Comparison of ENCODE assay signal across 9 cellular contexts in the genomic region with DNA sequence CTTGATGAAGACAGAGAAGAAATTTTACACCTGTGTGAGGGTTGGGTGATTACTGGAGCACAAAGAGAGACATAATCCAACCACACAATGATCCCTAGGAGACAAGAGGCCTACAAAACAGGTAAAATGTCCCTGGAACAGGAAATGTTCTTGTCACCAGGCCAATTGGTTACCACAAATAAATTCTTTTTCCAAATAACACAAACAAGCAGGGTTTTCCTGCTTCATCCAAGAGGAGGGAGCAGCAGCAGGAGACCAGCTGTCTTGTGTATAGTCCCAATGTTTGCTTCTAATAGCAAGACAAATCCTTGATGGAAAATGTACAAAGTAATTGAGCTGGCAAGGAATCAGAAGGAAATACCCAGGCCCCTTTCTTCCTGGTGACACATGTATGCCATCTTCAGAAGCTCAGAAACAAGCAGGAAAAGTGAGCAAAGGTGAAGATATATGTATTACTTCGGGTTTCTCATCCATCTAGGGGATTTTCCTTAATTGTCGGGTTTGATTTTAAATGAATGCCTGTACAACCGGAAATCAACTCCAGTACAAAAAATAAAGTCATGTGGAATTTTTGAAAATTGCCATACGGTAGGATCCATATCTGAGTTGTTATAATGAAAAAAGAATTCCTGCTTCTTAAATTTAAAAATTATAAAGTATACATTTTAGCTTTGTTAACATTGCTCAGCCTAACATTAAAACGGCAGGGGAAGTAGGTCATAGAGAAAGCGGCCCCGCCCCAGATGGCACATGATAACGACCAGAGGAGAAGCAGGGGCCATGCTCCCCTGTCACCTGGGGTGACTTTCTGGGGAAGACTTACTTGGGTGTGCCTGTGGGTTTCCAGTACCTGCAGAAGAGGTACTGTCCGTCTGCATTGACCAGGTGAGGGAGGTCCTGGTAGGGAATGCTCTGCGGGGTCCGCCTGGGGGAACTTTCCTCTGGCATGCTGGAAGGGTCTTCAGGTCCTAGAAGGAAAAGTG. TPM values are rescaled to one million over a fixed set of nuclear protein-coding genes. Genes with fewer than 3 reads are reported as not detected.
DNase-seq lines count a peak whose midpoint lies in the region; ATAC-seq and TF ChIP-seq lines count a peak whose summit lies in the region.
"Had no signal": no experiment of that assay in that cellular context is flagged by ENCODE, and none has a peak within 500 bp of the region (broad histone marks: within the 10 kb centered on the region; RNA-seq: fewer than 3 reads in every experiment).

No MANE protein-coding gene starts in this region.

- H3K27me3 ChIP-seq in CD8-positive, alpha-beta T cell (ENCODE audit: insufficient read depth, low read length), result peaks cover 6% of the 10 kb centered on the region
- no peaks in the 10 kb centered on the region for H3K27me3 ChIP-seq in transverse colon

- no peaks in the 10 kb centered on the region for H3K36me3 Mint-ChIP-seq in CD8-positive, alpha-beta T cell
- H3K36me3 Mint-ChIP-seq in activated T-helper 2 cell treated with anti-CD3 and anti-CD28 coated beads, Interferon-gamma antibody, Interleukin-2, Interleukin-4, amounts not matched to agents 10 μg/mL and 5 μg/mL and 100 μg/mL, durations not matched to agents 14 hours and 24 hours and 36 hours (ENCODE audit: low read depth), result peaks cover 4% of the 10 kb centered on the region

- CTCF ChIA-PET in CD8-positive, alpha-beta T cell (lab: Charles Lee), result interaction anchor here (1.1 kb wide), 1 partner anchor 11 kb away, joined by 3 read pairs; no protein-coding TSS in a partner anchor

- no peaks in the 10 kb centered on the region for H3K9me3 ChIP-seq in CD8-positive, alpha-beta T cell (ENCODE audit: low read length)
- no peaks in the 10 kb centered on the region for H3K9me3 ChIP-seq in transverse colon

- no peak for TF ChIP-seq CTCF in CD8-positive, alpha-beta T cell (IDR thresholded peaks at IDR 0.05)
- TF ChIP-seq CTCF in HFF-Myc (IDR thresholded peaks at IDR 0.05; ENCODE audit: low read depth, low read length, missing control alignments) (no peak), transverse colon (IDR thresholded peaks at IDR 0.05) (no peak)

- H3K36me3 ChIP-seq in CD8-positive, alpha-beta T cell (ENCODE audit: insufficient read depth, low read length), result no peaks in the 10 kb centered on the region
- H3K36me3 ChIP-seq in transverse colon, result no peaks in the 10 kb centered on the region

- no peak for TF ChIP-seq EP300 in transverse colon (IDR thresholded peaks at IDR 0.05; ENCODE audit: low read depth)

- H3K27ac Mint-ChIP-seq in CD8-positive, alpha-beta T cell, result no peak overlapping the region
- no peak overlapping the region for H3K27ac Mint-ChIP-seq in activated T-helper 2 cell treated with anti-CD3 and anti-CD28 coated beads, Interferon-gamma antibody, Interleukin-2, Interleukin-4, amounts not matched to agents 10 μg/mL and 5 μg/mL and 100 μg/mL, durations not matched to agents 14 hours and 24 hours and 36 hours

- in situ Hi-C loops in transverse colon (cut with MboI; ENCODE audit: low pct_ligation_motif_present in 1 of 4, low pct_unique_long_range_greater_than_20kb in 1 of 4, low sequenced_read_pairs in 3 of 4), result no loop called here

- 12 to 22% methylated on average over 5 to 11 of the region's 11 CpGs for WGBS in transverse colon (ENCODE audit: low coverage in 1 of 2), 2 donors

- intact Hi-C loops in CD8-positive, alpha-beta T cell (cut with DNase I, micrococcal nuclease), result no loop called here
- intact Hi-C loops in activated T-helper 2 cell treated with anti-CD3 and anti-CD28 coated beads, Interferon-gamma antibody, Interleukin-2, Interleukin-4, amounts not matched to agents 10 μg/mL and 5 μg/mL and 100 μg/mL, durations not matched to agents 14 hours and 24 hours and 36 hours (cut with micrococcal nuclease), result loop anchor here (5.0 kb wide), 1 partner anchor 69 kb away; no protein-coding TSS in a partner anchor
- intact Hi-C loops in transverse colon (cut with DNase I; ENCODE audit: low total_unique reads), result loop anchor here (5.0 kb wide), 1 partner anchor 129 kb away; no protein-coding TSS in a partner anchor

- peaks cover 40% of the 10 kb centered on the region for H3K27me3 Mint-ChIP-seq in CD8-positive, alpha-beta T cell (ENCODE audit: low read depth)
- peaks cover 41% of the 10 kb centered on the region for H3K27me3 Mint-ChIP-seq in activated T-helper 2 cell treated with anti-CD3 and anti-CD28 coated beads, Interferon-gamma antibody, Interleukin-2, Interleukin-4, amounts not matched to agents 10 μg/mL and 5 μg/mL and 100 μg/mL, durations not matched to agents 14 hours and 24 hours and 36 hours (ENCODE audit: low read depth)

- peak in 1 of 7 experiments; percentile 42 for DNase-seq in CD8-positive, alpha-beta T cell
- DNase-seq in HFF-Myc (ENCODE audit: extremely low read depth, low read depth) (peak; percentile 61), kidney tubule cell (ENCODE audit: low spot score) (peak; percentile 89), transverse colon (peak; percentile 80), T-helper 1 cell (no peak)
- DNase-seq in activated T-helper 2 cell treated with anti-CD3 and anti-CD28 coated beads, Interferon-gamma antibody, Interleukin-2, Interleukin-4, amounts not matched to agents 10 μg/mL and 5 μg/mL and 100 μg/mL, durations not matched to agents 14 hours and 24 hours and 36 hours (ENCODE audit: low spot score), result no peak
- DNase-seq in stimulated activated CD4-positive, alpha-beta T cell treated with anti-CD3 and anti-CD28 coated beads, Interleukin-4, amount 100 ng/mL, for 4 hours, result no peak

- no peak for ATAC-seq in CD8-positive, alpha-beta T cell
- no peak for ATAC-seq in HG02642 (IDR thresholded peaks at IDR 0.05; ENCODE audit: poor library complexity, unreplicated experiment)

- peaks cover 17% of the 10 kb centered on the region for H3K4me1 Mint-ChIP-seq in CD8-positive, alpha-beta T cell (ENCODE audit: low read depth)
- peaks cover 31% of the 10 kb centered on the region for H3K4me1 Mint-ChIP-seq in activated T-helper 2 cell treated with anti-CD3 and anti-CD28 coated beads, Interferon-gamma antibody, Interleukin-2, Interleukin-4, amounts not matched to agents 10 μg/mL and 5 μg/mL and 100 μg/mL, durations not matched to agents 14 hours and 24 hours and 36 hours (ENCODE audit: low read depth)
- H3K4me1 Mint-ChIP-seq: central memory CD8-positive, alpha-beta T cell had no signal

- POLR2A ChIA-PET in CD8-positive, alpha-beta T cell (lab: Charles Lee), result no interaction called here

- no peak overlapping the region for H3K27ac ChIP-seq in CD8-positive, alpha-beta T cell (ENCODE audit: low read depth, low read length)
- peak overlapping the region; percentile 93 to 94 (median 94) for H3K27ac ChIP-seq in transverse colon

- H3K4me3 ChIP-seq in CD8-positive, alpha-beta T cell (ENCODE audit: low read depth, low read length), result no peak overlapping the region
- peak overlapping the region; percentile 80 for H3K4me3 ChIP-seq in HFF-Myc (replicated peaks; ENCODE audit: low read depth, low read length)
- peak overlapping the region in 3 of 4 donors; percentile 78 to 90 (median 79) for H3K4me3 ChIP-seq in transverse colon

- TF ChIP-seq POLR2A in transverse colon (IDR thresholded peaks at IDR 0.05), result peak; percentile 49

- peak overlapping the region; percentile 15 for H3K4me3 Mint-ChIP-seq in CD8-positive, alpha-beta T cell
- H3K4me3 Mint-ChIP-seq in activated T-helper 2 cell treated with anti-CD3 and anti-CD28 coated beads, Interferon-gamma antibody, Interleukin-2, Interleukin-4, amounts not matched to agents 10 μg/mL and 5 μg/mL and 100 μg/mL, durations not matched to agents 14 hours and 24 hours and 36 hours (ENCODE audit: low read depth), result peak overlapping the region; percentile 90
- H3K4me3 Mint-ChIP-seq: central memory CD8-positive, alpha-beta T cell had no signal

- peaks cover 6% of the 10 kb centered on the region for H3K4me1 ChIP-seq in CD8-positive, alpha-beta T cell (ENCODE audit: insufficient read depth, low read length)
- peaks cover 37 to 59% (median 52%) of the 10 kb centered on the region in 4 donors for H3K4me1 ChIP-seq in transverse colon

- no peaks in the 10 kb centered on the region for H3K9me3 Mint-ChIP-seq in CD8-positive, alpha-beta T cell
- no peaks in the 10 kb centered on the region for H3K9me3 Mint-ChIP-seq in activated T-helper 2 cell treated with anti-CD3 and anti-CD28 coated beads, Interferon-gamma antibody, Interleukin-2, Interleukin-4, amounts not matched to agents 10 μg/mL and 5 μg/mL and 100 μg/mL, durations not matched to agents 14 hours and 24 hours and 36 hours

RNA-seq across cellular contexts. Expression of a gene that starts 1.2 kb away (rescaled TPM):
- total RNA-seq in CD8-positive, alpha-beta T cell, result 1 to 10 TPM in 1 of 2 experiments, under 1 TPM in 1; 0.33 to 1.1 TPM
- total RNA-seq in activated T-helper 2 cell treated with anti-CD3 and anti-CD28 coated beads, Interferon-gamma antibody, Interleukin-2, Interleukin-4, amounts not matched to agents 10 μg/mL and 5 μg/mL and 100 μg/mL, durations not matched to agents 14 hours and 24 hours and 36 hours, result 6.5 and 6.6 TPM in 2 replicates
- total RNA-seq in transverse colon, result 100 to 1,000 TPM; 150 to 329 (median 294) TPM

Comparison
In these comparisons a context has a peak if more than half of its experiments do, and no peak if none do; other contexts are left out.
1. DNase-seq: peak in HFF-Myc (single experiment), kidney tubule cell (single experiment) and transverse colon (single experiment); none in activated T-helper 2 cell treated with anti-CD3 and anti-CD28 coated beads, Interferon-gamma antibody, Interleukin-2, Interleukin-4, amounts not matched to agents 10 μg/mL and 5 μg/mL and 100 μg/mL, durations not matched to agents 14 hours and 24 hours and 36 hours (single experiment), stimulated activated CD4-positive, alpha-beta T cell treated with anti-CD3 and anti-CD28 coated beads, Interleukin-4, amount 100 ng/mL, for 4 hours (0 of 2) and T-helper 1 cell (0 of 5).
2. RNA of a gene that starts 1.2 kb away (total RNA-seq): 150 to 329 TPM in transverse colon; 6.5 to 6.6 TPM in activated T-helper 2 cell treated with anti-CD3 and anti-CD28 coated beads, Interferon-gamma antibody, Interleukin-2, Interleukin-4, amounts not matched to agents 10 μg/mL and 5 μg/mL and 100 μg/mL, durations not matched to agents 14 hours and 24 hours and 36 hours and 0.33 to 1.1 TPM in CD8-positive, alpha-beta T cell; every median in the first group is over 10 times any median in the second.
3. intact Hi-C loops: an anchor here in activated T-helper 2 cell treated with anti-CD3 and anti-CD28 coated beads, Interferon-gamma antibody, Interleukin-2, Interleukin-4, amounts not matched to agents 10 μg/mL and 5 μg/mL and 100 μg/mL, durations not matched to agents 14 hours and 24 hours and 36 hours (5.0 kb wide) and transverse colon (5.0 kb wide); none called in CD8-positive, alpha-beta T cell.